ENCODE assay signal across 8 cellular contexts in genomic region chr15:70099167-70099965, GRCh38. TPM values are rescaled to one million over a fixed set of nuclear protein-coding genes. Genes with fewer than 3 reads are reported as not detected.
DNase-seq lines count a peak whose midpoint lies in the region; ATAC-seq, FAIRE-seq and TF ChIP-seq lines count a peak whose summit lies in the region.

No MANE protein-coding gene starts in this region.

- peaks cover 41% of the 10 kb centered on the region for H3K4me1 Mint-ChIP-seq in WTC11

- peak; percentile 95 for DNase-seq in ACHN
- DNase-seq in NCI-H2227 treated with DMSO at 0.1 percent for 48 hours (lab: John Stamatoyannopoulos, UW) = peak; percentile 94
- DNase-seq in WTC11 (ENCODE audit: low spot score) = peak; percentile 100
- peak; percentile 100 for DNase-seq in cardiac fibroblast (ENCODE audit: low read depth in 2 of 2)
- peak; percentile 98 for DNase-seq in iPS-NIHi7 (ENCODE audit: extremely low spot score)
- DNase-seq in small intestine = peak; percentile 99

- peak overlapping the region; percentile 88 to 98 for H3K27ac ChIP-seq in small intestine (ENCODE audit: low read depth in 1 of 2, low read length in 1 of 2)

- POLR2A ChIA-PET in WTC11 (lab: Charles Lee) = interaction anchor here (0.6 to 4.6 kb wide), 13 partner anchors 9 to 895 kb away, joined by 3 to 44 read pairs (median 4); no protein-coding TSS in a partner anchor

- peak overlapping the region; percentile 97 for H3K27ac Mint-ChIP-seq in WTC11

- H3K36me3 Mint-ChIP-seq in WTC11 = no peaks in the 10 kb centered on the region

- peaks cover 2 to 17% of the 10 kb centered on the region in 2 donors for H3K4me1 ChIP-seq in small intestine (ENCODE audit: control insufficient read depth in 2 of 2, insufficient read depth in 1 of 2, low read depth in 1 of 2, low read length in 1 of 2)

- CTCF ChIA-PET in WTC11 (lab: Charles Lee) = interaction anchor here (0.6 to 3.6 kb wide), 10 partner anchors 12 to 621 kb away, joined by 3 to 29 read pairs (median 4); no protein-coding TSS in a partner anchor

- H3K27me3 ChIP-seq in small intestine (ENCODE audit: control insufficient read depth in 2 of 2, insufficient read depth in 2 of 2, low read length in 2 of 2) = no peaks in the 10 kb centered on the region

- H3K9me3 Mint-ChIP-seq in WTC11 = no peaks in the 10 kb centered on the region

- in situ Hi-C loops in ACHN (cut with HindIII; ENCODE audit: low pct_ligation_motif_present, low pct_unique_long_range_greater_than_20kb, low sequenced_read_pairs) = no loop called here

- no peaks in the 10 kb centered on the region for H3K9me3 ChIP-seq in small intestine (ENCODE audit: control insufficient read depth, low read depth)

- peaks cover 32% of the 10 kb centered on the region for H3K27me3 Mint-ChIP-seq in WTC11 (ENCODE audit: low read depth)

- no peak for FAIRE-seq in small intestine (lab: Jason Lieb, UNC)

- peak; percentile 58 for ATAC-seq in GM18873 (IDR thresholded peaks at IDR 0.05; ENCODE audit: low FRiP score, unreplicated experiment)
- peak; percentile 56 for ATAC-seq in HG03139 (IDR thresholded peaks at IDR 0.05; ENCODE audit: unreplicated experiment)
- peak; percentile 40 for ATAC-seq in WTC11

- H3K4me3 ChIP-seq in cardiac fibroblast (replicated peaks in 1 of 2; ENCODE audit: low read depth in 2 of 2, low read length in 2 of 2) (peak overlapping the region; percentile 48 to 49), small intestine (ENCODE audit: low read depth in 1 of 2, low read length in 2 of 2) (peak overlapping the region; percentile 46 to 48)

- 1% methylated on average over 61 to 69 of the region's 69 CpGs for WGBS in small intestine, 3 donors

- H3K36me3 ChIP-seq in small intestine (ENCODE audit: control insufficient read depth in 2 of 2, insufficient read depth in 2 of 2, low read length in 2 of 2) = no peaks in the 10 kb centered on the region

- TF ChIP-seq CTCF in WTC11 (IDR thresholded peaks at IDR 0.05) (no peak), cardiac fibroblast (IDR thresholded peaks at IDR 0.05; ENCODE audit: low read depth, low read length) (no peak)

- H3K4me3 Mint-ChIP-seq in WTC11 = peak overlapping the region; percentile 91

TF ChIP-seq in WTC11, 78 proteins besides CTCF, POLR2A, EP300 and RAD21:
- TF ChIP-seq E2F4 (CRISPR knock-in tag; IDR thresholded peaks at IDR 0.05; ENCODE audit: borderline replicate concordance, low read depth) (no peak), MAX (CRISPR knock-in tag; IDR thresholded peaks at IDR 0.05) (peak; percentile 60; the same call in 1 of the 2 replicates), TCF7 (CRISPR knock-in tag; IDR thresholded peaks at IDR 0.05; ENCODE audit: low read depth) (no peak; the same call in 1 of the 2 replicates), FOXP4 (CRISPR knock-in tag; IDR thresholded peaks at IDR 0.05) (0 out of 2 replicates have a peak, but pooled peaks have one; percentile 17), TEAD1 (CRISPR knock-in tag; IDR thresholded peaks at IDR 0.05) (peak; percentile 27; the same call in 1 of the 2 replicates), NFYB (CRISPR knock-in tag; conservative IDR thresholded peaks at IDR 0.05; ENCODE audit: low read depth) (peak; percentile 95), ZBTB21 (CRISPR knock-in tag; IDR thresholded peaks at IDR 0.05; ENCODE audit: borderline replicate concordance) (no peak), ZNF396 (CRISPR knock-in tag; IDR thresholded peaks at IDR 0.05; ENCODE audit: borderline replicate concordance) (no peak), SP1 (CRISPR knock-in tag; conservative IDR thresholded peaks at IDR 0.05) (peak; percentile 98), IRF1 (CRISPR knock-in tag; IDR thresholded peaks at IDR 0.05) (no peak), ZNF416 (CRISPR knock-in tag; IDR thresholded peaks at IDR 0.05) (0 out of 2 replicates have a peak, but pooled peaks have one; percentile 23), USF1 (CRISPR knock-in tag; IDR thresholded peaks at IDR 0.05) (peak; percentile 42; the same call in 1 of the 2 replicates), CREM (CRISPR knock-in tag; IDR thresholded peaks at IDR 0.05) (0 out of 2 replicates have a peak, but pooled peaks have one; percentile 55), FOXP1 (CRISPR knock-in tag; IDR thresholded peaks at IDR 0.05; ENCODE audit: borderline replicate concordance) (no peak; the same call in 1 of the 2 replicates), ARID4B (CRISPR knock-in tag; IDR thresholded peaks at IDR 0.05; ENCODE audit: borderline replicate concordance) (peak; percentile 47; the same call in 1 of the 2 replicates), JAZF1 (CRISPR knock-in tag; IDR thresholded peaks at IDR 0.05) (no peak), ETV6 (CRISPR knock-in tag; IDR thresholded peaks at IDR 0.05) (peak; percentile 68; the same call in 1 of the 2 replicates), ATF1 (CRISPR knock-in tag; IDR thresholded peaks at IDR 0.05) (no peak), GRHL2 (CRISPR knock-in tag; IDR thresholded peaks at IDR 0.05; ENCODE audit: insufficient replicate concordance, severe bottlenecking) (no peak)

RNA-seq across cellular contexts. Expression of gene TLE3, which starts 1.6 kb away (rescaled TPM):
- total RNA-seq in WTC11 (2021) = 66.8 to 78.7 TPM (median 68.0 TPM) in 3 replicates
- polyA plus RNA-seq in small intestine = 10 to 100 TPM; 14.3 to 22.2 (median 14.6) TPM

Comparison
In these comparisons a context has a peak if more than half of its experiments do, and no peak if none do; other contexts are left out.
1. Peak in every context shown above with its lines: DNase-seq, ATAC-seq, H3K4me3 ChIP-seq and H3K27ac ChIP-seq.